ENCODE assay signal across 8 cellular contexts in genomic region chr10:3780056-3780765, GRCh38. TPM values are rescaled to one million over a fixed set of nuclear protein-coding genes. Genes with fewer than 3 reads are reported as not detected.
DNase-seq lines count a peak whose midpoint lies in the region; ATAC-seq, FAIRE-seq and TF ChIP-seq lines count a peak whose summit lies in the region.

No MANE protein-coding gene starts in this region.

- no peak for TF ChIP-seq CTCF in SK-N-SH (IDR thresholded peaks at IDR 0.05)
- TF ChIP-seq CTCF in suprapubic skin (IDR thresholded peaks at IDR 0.05) = no peak
- no peak for TF ChIP-seq CTCF in GM20000 (IDR thresholded peaks at IDR 0.05; ENCODE audit: extremely low read depth, missing control alignments)

- H3K36me3 ChIP-seq in SK-N-SH (replicated peaks in 1 of 2; ENCODE audit: control insufficient read depth in 1 of 2, insufficient read depth in 2 of 2, low read length in 1 of 2) = peaks cover 66 to 85% of the 10 kb centered on the region in 2 experiments
- H3K36me3 ChIP-seq in suprapubic skin = peaks cover 54% of the 10 kb centered on the region

- no peak overlapping the region for H2AFZ ChIP-seq in SK-N-SH (ENCODE audit: low read depth)

- H3K9me3 ChIP-seq in SK-N-SH (no peaks in the 10 kb centered on the region), suprapubic skin (no peaks in the 10 kb centered on the region)

- TF ChIP-seq POLR2A in suprapubic skin (IDR thresholded peaks at IDR 0.05) (peak in 1 of 2 donors; percentile 22), H54 (IDR thresholded peaks at IDR 0.05; ENCODE audit: low read depth, low read length) (no peak)

- 55% methylated on average over 14 of the region's 17 CpGs for WGBS in SK-N-SH (ENCODE audit: low lambda C conversion rate)
- 10% methylated on average over 17 of the region's 17 CpGs for WGBS in suprapubic skin

- peaks cover 81% of the 10 kb centered on the region for H3F3A ChIP-seq in SK-N-SH (replicated peaks; ENCODE audit: insufficient read depth)

- H3K9ac ChIP-seq in SK-N-SH = peak overlapping the region; percentile 98

- H3K4me1 ChIP-seq in SK-N-SH (ENCODE audit: control insufficient read depth in 1 of 2, insufficient read depth in 2 of 2, low read depth in 1 of 2, low read length in 1 of 2) = peaks cover 36 to 47% of the 10 kb centered on the region in 2 experiments
- H3K4me1 ChIP-seq in suprapubic skin = peaks cover 62% of the 10 kb centered on the region

- peak overlapping the region; percentile 55 to 99 for H3K27ac ChIP-seq in SK-N-SH (ENCODE audit: low read depth in 2 of 2, low read length in 1 of 2)
- peak overlapping the region; percentile 78 for H3K27ac ChIP-seq in angular gyrus (ENCODE audit: low read depth, low read length)
- H3K27ac ChIP-seq in suprapubic skin = peak overlapping the region; percentile 100

- no peaks in the 10 kb centered on the region for H3K9me2 ChIP-seq in SK-N-SH

- DNase-seq in SK-N-SH (no peak), kidney tubule cell (ENCODE audit: low spot score) (peak; percentile 80), suprapubic skin (ENCODE audit: low spot score in 2 of 2) (no peak), H54 (ENCODE audit: insufficient read length, low spot score) (no peak), NCI-H187 (lab: John Stamatoyannopoulos, UW) (no peak), GM20000 (ENCODE audit: low spot score) (no peak)

- CTCF ChIA-PET in SK-N-SH (lab: Yijun Ruan, JAX) = interaction anchor here (1.4 kb wide), 1 partner anchor 540 kb away, joined by 5 read pairs; no protein-coding TSS in a partner anchor

- H3K27me3 ChIP-seq in SK-N-SH (ENCODE audit: insufficient read depth) (no peaks in the 10 kb centered on the region), suprapubic skin (no peaks in the 10 kb centered on the region)

- H3K79me2 ChIP-seq in SK-N-SH (ENCODE audit: insufficient read depth) = peaks cover 78% of the 10 kb centered on the region

- peak overlapping the region; percentile 95 to 97; a peak in 3 of 4 replicates for H3K4me3 ChIP-seq in SK-N-SH (ENCODE audit: low read depth in 2 of 2, low read length in 1 of 2)
- peak overlapping the region; percentile 96 for H3K4me3 ChIP-seq in suprapubic skin

- TF ChIP-seq EP300 in SK-N-SH (IDR thresholded peaks at IDR 0.05; ENCODE audit: borderline replicate concordance in 1 of 2, low read depth in 1 of 2, low read length in 1 of 2) (no peak), suprapubic skin (IDR thresholded peaks at IDR 0.05) (no peak)

- no peak for TF ChIP-seq RAD21 in SK-N-SH (IDR thresholded peaks at IDR 0.05; ENCODE audit: low read length)

- FAIRE-seq in H54 (lab: Jason Lieb, UNC) = no peak

- H4K20me1 ChIP-seq in SK-N-SH (ENCODE audit: insufficient read depth) = peaks cover 86% of the 10 kb centered on the region

- POLR2A ChIA-PET in SK-N-SH (lab: Yijun Ruan, JAX) = no interaction called here

- no peak for ATAC-seq in SK-N-SH treated with all-trans-retinoic acid at 6 μM for 48 hours

- H3K4me2 ChIP-seq in SK-N-SH = peak overlapping the region; percentile 93

TF ChIP-seq in SK-N-SH, 30 proteins besides CTCF, POLR2A, EP300 and RAD21:
- TF ChIP-seq RFX5 (IDR thresholded peaks at IDR 0.05; ENCODE audit: low read length) (no peak), MXI1 (IDR thresholded peaks at IDR 0.05; ENCODE audit: low read depth, low read length) (no peak), EZH2phosphoT487 (IDR thresholded peaks at IDR 0.05; ENCODE audit: borderline replicate concordance, low read depth) (no peak), SIN3A (IDR thresholded peaks at IDR 0.05; ENCODE audit: borderline replicate concordance, low read depth, low read length) (peak; percentile 47; the same call in 1 of the 2 replicates), POLR2AphosphoS5 (IDR thresholded peaks at IDR 0.05; ENCODE audit: low read depth, low read length) (0 out of 2 replicates have a peak, but pooled peaks have one; percentile 0)
TF ChIP-seq in SK-N-SH: peak in this region for 2.

TF ChIP-seq in SK-N-SH treated with all-trans-retinoic acid at 6 μM for 48 hours, 23 proteins besides CTCF, POLR2A, EP300 and RAD21:
- TF ChIP-seq ZNF70 (CRISPR knock-in tag; IDR thresholded peaks at IDR 0.05) = no peak

RNA-seq across cellular contexts. Expression of gene KLF6, which starts 4.8 kb away (rescaled TPM):
- 127 and 148 TPM in 2 replicates for polyA plus RNA-seq in SK-N-SH (2012; rRNA removed)
- polyA plus RNA-seq in SK-N-SH (2012; cell fraction: cytosol; rRNA removed) = 72.3 and 76.2 TPM in 2 replicates
- 687 and 844 TPM in 2 replicates for polyA plus RNA-seq in SK-N-SH (2012; cell fraction: nucleus; rRNA removed)
- total RNA-seq in suprapubic skin = 100 to 1,000 TPM; 242 to 484 (median 276) TPM
